8 cellular contexts compared by ENCODE assay signal in the genomic region with DNA sequence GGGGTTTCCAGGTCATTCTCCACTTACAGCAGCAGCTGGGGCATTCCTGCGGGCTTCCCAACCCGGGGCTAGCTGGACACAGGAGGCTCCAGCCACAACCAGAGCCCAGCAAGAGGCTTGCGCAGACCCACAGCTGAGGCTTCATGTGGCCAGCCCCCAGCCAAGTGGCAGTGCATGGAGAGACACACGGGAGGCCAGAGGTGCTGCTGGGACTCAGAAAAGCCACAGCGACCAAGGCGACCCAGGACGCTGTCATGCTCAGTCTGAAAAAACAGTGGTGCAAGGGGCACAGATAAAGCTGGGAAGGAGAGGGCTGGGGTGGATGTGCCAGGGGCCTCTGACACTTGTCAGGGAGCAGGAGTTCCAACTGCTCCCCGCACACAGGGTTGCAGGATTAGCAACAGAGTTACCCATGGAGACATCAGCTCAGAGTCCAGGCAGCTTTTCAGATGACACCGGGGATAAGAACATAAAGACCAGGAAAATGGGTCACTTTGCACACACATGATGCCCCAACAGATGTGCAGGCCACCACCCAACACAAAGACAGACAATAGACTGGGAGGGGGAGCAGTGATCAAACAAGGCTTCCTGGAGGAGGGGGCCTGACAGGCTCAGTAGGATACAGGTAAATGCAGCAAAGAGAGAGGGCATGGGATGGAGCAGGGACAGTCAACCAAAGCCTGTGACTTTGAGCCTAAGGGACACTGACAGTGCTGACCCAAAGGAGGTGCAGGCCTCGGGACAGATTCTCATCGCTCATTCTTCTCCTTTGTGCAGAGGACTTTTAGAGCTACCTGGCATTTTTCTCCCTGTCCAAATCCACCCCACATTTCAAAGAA. TPM values are rescaled to one million over a fixed set of nuclear protein-coding genes. Genes with fewer than 3 reads are reported as not detected.
A peak's percentile ranks its signal among the peaks of the same experiment; 100 is the strongest.
DNase-seq lines count a peak whose midpoint lies in the region; ATAC-seq, FAIRE-seq and TF ChIP-seq lines count a peak whose summit lies in the region.

No MANE protein-coding gene starts in this region.

- H3K23ac ChIP-seq in H1 (ENCODE audit: insufficient read length): no peak overlapping the region

- DNase-seq in CD14-positive monocyte (ENCODE audit: low spot score): no peak
- no peak for DNase-seq in H1 (ENCODE audit: low read depth in 1 of 2, low spot score in 2 of 2)
- no peak for DNase-seq in NOMO-1 treated with DMSO at 0.1 percent for 48 hours (lab: John Stamatoyannopoulos, UW; ENCODE audit: unreplicated experiment)
- no peak for DNase-seq in cerebellar nuclear complex (lab: John Stamatoyannopoulos, UW)
- DNase-seq in glomerular visceral epithelial cell (ENCODE audit: extremely low spot score): no peak

- H3F3A ChIP-seq in OCI-LY1 (ENCODE audit: insufficient read depth, low read length): 0 out of 2 replicates have a peak, but pooled peaks cover 5% of the 10 kb centered on the region

- H2AK5ac ChIP-seq in H1 (ENCODE audit: low read depth, low read length): no peak overlapping the region

- H3K9me3 ChIP-seq in OCI-LY1 (ENCODE audit: low read length): no peaks in the 10 kb centered on the region
- no peaks in the 10 kb centered on the region for H3K9me3 ChIP-seq in H1 (ENCODE audit: insufficient read depth in 2 of 2, low read depth in 1 of 2, low read length in 1 of 2)
- H3K9me3 ChIP-seq in neuron (ENCODE audit: low read length): no peaks in the 10 kb centered on the region

- no peaks in the 10 kb centered on the region for H3K9me2 ChIP-seq in OCI-LY1 (ENCODE audit: low read depth, low read length)

- H2BK5ac ChIP-seq in H1 (ENCODE audit: low read depth, low read length): no peak overlapping the region

- no peak overlapping the region for H3K18ac ChIP-seq in H1 (ENCODE audit: extremely low read depth, low read length)

- no peak overlapping the region for H3K14ac ChIP-seq in H1 (ENCODE audit: insufficient read length)

- no peak for ATAC-seq in HG03469 (IDR thresholded peaks at IDR 0.05; ENCODE audit: unreplicated experiment)

- H3K79me2 ChIP-seq in OCI-LY1 (ENCODE audit: insufficient read depth, low read length) (no peaks in the 10 kb centered on the region; the same call in 1 of the 2 replicates), H1 (ENCODE audit: control insufficient read depth in 1 of 2, insufficient read depth in 2 of 2, low read length in 2 of 2) (no peaks in the 10 kb centered on the region)

- H4K91ac ChIP-seq in H1 (replicated peaks; ENCODE audit: insufficient read length, low read length): no peak overlapping the region

- H2BK20ac ChIP-seq in H1 (ENCODE audit: low read length): no peak overlapping the region

- CTCF ChIA-PET in H1 (lab: Charles Lee; ENCODE audit: partially characterized antibody): interaction anchor here (0.6 to 22.8 kb wide), 44 partner anchors 9 to 618 kb away, joined by 3 to 430 read pairs (median 6); a partner anchor contains a TSS

- H2BK120ac ChIP-seq in H1 (replicated peaks; ENCODE audit: low read depth, low read length): no peak overlapping the region

- peaks cover 70% of the 10 kb centered on the region for H3K4me1 ChIP-seq in OCI-LY1 (ENCODE audit: insufficient read depth, low read length, severe bottlenecking)
- peaks cover 9 to 39% (median 28%) of the 10 kb centered on the region in 4 experiments for H3K4me1 ChIP-seq in H1 (replicated peaks in 1 of 4; ENCODE audit: control insufficient read depth in 3 of 4, insufficient read depth in 4 of 4, low read length in 3 of 4)
- peaks cover 46% of the 10 kb centered on the region for H3K4me1 ChIP-seq in neuron (ENCODE audit: insufficient read depth, low read length)

- no peak overlapping the region for H2BK15ac ChIP-seq in H1 (ENCODE audit: low read length)

- peak overlapping the region; percentile 90 to 100 for H3K4me3 Mint-ChIP-seq in CD14-positive monocyte

- no peak overlapping the region for H3K56ac ChIP-seq in H1 (replicated peaks; ENCODE audit: insufficient read length, low read depth, low read length)

- no peak overlapping the region for H4K5ac ChIP-seq in H1 (ENCODE audit: insufficient read length, low read depth, low read length)

- no peak for TF ChIP-seq RAD21 in H1 (IDR thresholded peaks at IDR 0.05 in 1 of 2, conservative IDR thresholded peaks at IDR 0.05 in 1 of 2; ENCODE audit: low read depth in 2 of 2, low read length in 2 of 2)

- H3K27ac Mint-ChIP-seq in CD14-positive monocyte: peak overlapping the region in 5 of 7 donors; percentile 57 to 100 (median 100)

- peaks cover 0 to 2% (median 0%) of the 10 kb centered on the region in 7 donors for H3K9me3 Mint-ChIP-seq in CD14-positive monocyte

- H4K20me1 ChIP-seq in OCI-LY1 (ENCODE audit: insufficient read depth, low read length): no peaks in the 10 kb centered on the region
- peaks cover 0 to 6% of the 10 kb centered on the region in 2 experiments for H4K20me1 ChIP-seq in H1 (replicated peaks in 1 of 2; ENCODE audit: control insufficient read depth in 1 of 2, insufficient read depth in 2 of 2, low read length in 2 of 2)

- TF ChIP-seq POLR2A in H1 (IDR thresholded peaks at IDR 0.05; ENCODE audit: control extremely low read depth in 1 of 2, low read depth in 2 of 2, low read length in 2 of 2): 0 out of 3 replicates have a peak, but pooled peaks of 1 of the 2 experiments have one; percentile 42

- H3K27me3 Mint-ChIP-seq in CD14-positive monocyte (ENCODE audit: low read depth in 3 of 3): peaks cover 0 to 9% (median 4%) of the 10 kb centered on the region in 3 donors

- H3K27me3 ChIP-seq in OCI-LY1 (ENCODE audit: insufficient read depth, low read length): no peaks in the 10 kb centered on the region
- no peaks in the 10 kb centered on the region; a peak in 1 of 7 replicates for H3K27me3 ChIP-seq in H1 (replicated peaks in 1 of 4; ENCODE audit: control insufficient read depth in 3 of 4, extremely low read depth in 1 of 4, insufficient read depth in 3 of 4, low read length in 3 of 4)
- no peaks in the 10 kb centered on the region for H3K27me3 ChIP-seq in neuron (ENCODE audit: insufficient read depth, low read length)

- H3K4me3 ChIP-seq in OCI-LY1 (ENCODE audit: low read depth, low read length, poor library complexity, severe bottlenecking) (peak overlapping the region; percentile 63), H1 (ENCODE audit: extremely low read depth in 1 of 4, insufficient read depth in 2 of 4, low read depth in 3 of 4, low read length in 4 of 4) (peak overlapping the region in 2 of 4 experiments; percentile 23 to 38; a peak in 2 of 8 replicates), neuron (ENCODE audit: low read length) (peak overlapping the region; percentile 31)

- FAIRE-seq in H1 (lab: Jason Lieb, UNC): no peak

- H3K9ac ChIP-seq in OCI-LY1 (ENCODE audit: low read length): peak overlapping the region; percentile 99; the same call in 1 of the 2 replicates
- no peak overlapping the region; a peak in 1 of 7 replicates for H3K9ac ChIP-seq in H1 (replicated peaks in 1 of 4; ENCODE audit: extremely low read depth in 1 of 4, low read depth in 3 of 4, low read length in 3 of 4)

- peaks cover 29 to 37% of the 10 kb centered on the region in 2 donors for H3K36me3 Mint-ChIP-seq in CD14-positive monocyte

- 90% methylated on average over 9 of the region's 11 CpGs; no CpG with 5 or more reads in 1 of the 2 experiments for WGBS in H1 (ENCODE audit: extremely low coverage in 1 of 2, insufficient coverage in 1 of 2, insufficient read length in 1 of 2, insufficient replicate concordance in 2 of 2, low coverage in 1 of 2, low lambda C conversion rate in 2 of 2, missing lambda C conversion rate in 1 of 2), 2 experiments

- H4K8ac ChIP-seq in H1 (ENCODE audit: extremely low read depth, insufficient read depth, low read length): no peak overlapping the region; the same call in 1 of the 2 replicates

- TF ChIP-seq EP300 in H1 (IDR thresholded peaks at IDR 0.05; ENCODE audit: borderline replicate concordance in 1 of 2, low read depth in 2 of 2, low read length in 2 of 2): no peak

- POLR2A ChIA-PET in H1 (lab: Charles Lee; ENCODE audit: partially characterized antibody): interaction anchor here (0.7 to 20.8 kb wide), 19 partner anchors 8 to 114 kb away, joined by 3 to 826 read pairs (median 4); a partner anchor contains a TSS

- peaks cover 43% of the 10 kb centered on the region for H3K4me1 Mint-ChIP-seq in CD14-positive monocyte

- H3K79me1 ChIP-seq in H1 (ENCODE audit: low read depth, low read length): no peaks in the 10 kb centered on the region

- H3K36me3 ChIP-seq in OCI-LY1 (ENCODE audit: insufficient read depth, low read length) (peaks cover 28% of the 10 kb centered on the region), H1 (ENCODE audit: control insufficient read depth in 2 of 4, insufficient read depth in 4 of 4, low read length in 3 of 4) (no peaks in the 10 kb centered on the region), neuron (ENCODE audit: insufficient read depth, low read length) (peaks cover 2% of the 10 kb centered on the region)

- H2AFZ ChIP-seq in OCI-LY1 (ENCODE audit: low read length) (no peak overlapping the region), H1 (ENCODE audit: low read length) (peak overlapping the region; percentile 74; the same call in 1 of the 2 replicates), neuron (ENCODE audit: low read depth, low read length) (no peak overlapping the region)

- H3K4me2 ChIP-seq in OCI-LY1 (ENCODE audit: low read length) (peak overlapping the region; percentile 97), H1 (ENCODE audit: insufficient read depth in 1 of 2, low read depth in 2 of 2, low read length in 2 of 2) (peak overlapping the region in 1 of 2 experiments; percentile 56; a peak in 2 of 4 replicates)

- H3K4ac ChIP-seq in H1 (replicated peaks; ENCODE audit: insufficient read length, low read depth, low read length): no peak overlapping the region

- H3K23me2 ChIP-seq in H1 (ENCODE audit: low read depth, low read length): peaks cover 4% of the 10 kb centered on the region; the same call in 1 of the 2 replicates

- TF ChIP-seq CTCF in CD14-positive monocyte (IDR thresholded peaks at IDR 0.05) (no peak), OCI-LY1 (IDR thresholded peaks at IDR 0.05; ENCODE audit: low read length) (no peak), H1 (IDR thresholded peaks at IDR 0.05; ENCODE audit: control extremely low read depth in 1 of 3, insufficient read depth in 1 of 3, low read depth in 1 of 3, low read length in 3 of 3) (no peak)

- no peak overlapping the region; the same call in 1 of the 2 replicates for H2BK12ac ChIP-seq in H1 (ENCODE audit: low read depth, low read length)

- H3K27ac ChIP-seq in OCI-LY1 (ENCODE audit: low read depth, low read length, poor library complexity, severe bottlenecking) (peak overlapping the region; percentile 99), H1 (ENCODE audit: low read depth, low read length) (no peak overlapping the region)

- intact Hi-C loops in CD14-positive monocyte (cut with micrococcal nuclease): loop anchor here (2.0 to 10.0 kb wide), 4 partner anchors 15 to 95 kb away; a partner anchor contains a TSS

RNA-seq across cellular contexts. Expression of a gene that starts 6.9 kb away (rescaled TPM):
- polyA plus RNA-seq in CD14-positive monocyte: 1 to 10 TPM in 1 of 2 donors, under 1 TPM in 1; 0.90 to 1.3 TPM
- 10.4 and 10.7 TPM in 2 replicates for total RNA-seq in H1 (2021; fragmentation: NEBNext Ultra II Directional; extraction: Animal tissue kit (Norgen Biotek cat#: 25700))
- 1.6 and 2.4 TPM in 2 replicates for polyA plus RNA-seq in H1 (2011; rRNA removed)
- 5.7 TPM for polyA plus RNA-seq in H1 (2011; cell fraction: cytosol; rRNA removed)
- 5.7 TPM for polyA plus RNA-seq in H1 (2011; cell fraction: nucleus; rRNA removed)
- polyA plus RNA-seq in H1 (2012, experiment 1 of 2): 16.2 to 22.8 TPM (median 18.4 TPM) in 4 replicates
- polyA plus RNA-seq in H1 (2012, experiment 2 of 2): 1.4 TPM
- 3.0 TPM for polyA plus RNA-seq in H1 (2013, experiment 1 of 2)
- 2.6 TPM for polyA plus RNA-seq in H1 (2013, experiment 2 of 2)
- 11.4 and 18.7 TPM in 2 replicates for polyA minus RNA-seq in H1 (2011; rRNA and poly(A)+ RNA removed)
- polyA minus RNA-seq in H1 (2011; cell fraction: cytosol; rRNA and poly(A)+ RNA removed): 5.7 TPM
- polyA minus RNA-seq in H1 (2011; cell fraction: nucleus; rRNA and poly(A)+ RNA removed): 23.0 TPM

RNA-seq across cellular contexts. Expression of a gene that starts 29.3 kb away (rescaled TPM):
- polyA plus RNA-seq in CD14-positive monocyte (10 to 100 TPM; 33.7 to 41.2 TPM), H1 (2011; rRNA removed) (15.0 and 23.4 TPM in 2 replicates)
- total RNA-seq in H1 (2021; fragmentation: NEBNext Ultra II Directional; extraction: Animal tissue kit (Norgen Biotek cat#: 25700)): 16.7 and 19.2 TPM in 2 replicates
- polyA plus RNA-seq in H1 (2011; cell fraction: cytosol; rRNA removed): 14.8 TPM
- polyA plus RNA-seq in H1 (2011; cell fraction: nucleus; rRNA removed): 26.9 TPM
- 8.5 to 12.7 TPM (median 10.9 TPM) in 4 replicates for polyA plus RNA-seq in H1 (2012, experiment 1 of 2)
- polyA plus RNA-seq in H1 (2012, experiment 2 of 2): 10.7 TPM
- polyA plus RNA-seq in H1 (2013, experiment 1 of 2): 8.6 TPM
- 7.7 TPM for polyA plus RNA-seq in H1 (2013, experiment 2 of 2)
- 9.5 and 15.1 TPM in 2 replicates for polyA minus RNA-seq in H1 (2011; rRNA and poly(A)+ RNA removed)
- 12.3 TPM for polyA minus RNA-seq in H1 (2011; cell fraction: cytosol; rRNA and poly(A)+ RNA removed)
- 14.0 TPM for polyA minus RNA-seq in H1 (2011; cell fraction: nucleus; rRNA and poly(A)+ RNA removed)

RNA-seq across cellular contexts. Expression of a gene that starts 33.3 kb away (rescaled TPM):
- polyA plus RNA-seq in CD14-positive monocyte: 1 to 10 TPM; 3.7 to 4.1 TPM
- total RNA-seq in H1 (2021; fragmentation: NEBNext Ultra II Directional; extraction: Animal tissue kit (Norgen Biotek cat#: 25700)): 0.54 and 0.61 TPM in 2 replicates
- 0.59 and 0.97 TPM in 2 replicates for polyA plus RNA-seq in H1 (2011; rRNA removed)
- polyA plus RNA-seq in H1 (2011; cell fraction: cytosol; rRNA removed): 0.76 TPM
- 3.3 TPM for polyA plus RNA-seq in H1 (2011; cell fraction: nucleus; rRNA removed)
- 0.67 to 1.3 TPM (median 1.0 TPM) in 4 replicates for polyA plus RNA-seq in H1 (2012, experiment 1 of 2)
- polyA plus RNA-seq in H1 (2012, experiment 2 of 2): 0.37 TPM
- 0.95 TPM for polyA plus RNA-seq in H1 (2013, experiment 1 of 2)
- polyA plus RNA-seq in H1 (2013, experiment 2 of 2): 1.1 TPM
- 0.20 and 0.28 TPM in 2 replicates for polyA minus RNA-seq in H1 (2011; rRNA and poly(A)+ RNA removed)
- not detected for polyA minus RNA-seq in H1 (2011; cell fraction: cytosol; rRNA and poly(A)+ RNA removed)
- 0.30 TPM for polyA minus RNA-seq in H1 (2011; cell fraction: nucleus; rRNA and poly(A)+ RNA removed)
